8 cellular contexts compared by ENCODE assay signal in the genomic region with DNA sequence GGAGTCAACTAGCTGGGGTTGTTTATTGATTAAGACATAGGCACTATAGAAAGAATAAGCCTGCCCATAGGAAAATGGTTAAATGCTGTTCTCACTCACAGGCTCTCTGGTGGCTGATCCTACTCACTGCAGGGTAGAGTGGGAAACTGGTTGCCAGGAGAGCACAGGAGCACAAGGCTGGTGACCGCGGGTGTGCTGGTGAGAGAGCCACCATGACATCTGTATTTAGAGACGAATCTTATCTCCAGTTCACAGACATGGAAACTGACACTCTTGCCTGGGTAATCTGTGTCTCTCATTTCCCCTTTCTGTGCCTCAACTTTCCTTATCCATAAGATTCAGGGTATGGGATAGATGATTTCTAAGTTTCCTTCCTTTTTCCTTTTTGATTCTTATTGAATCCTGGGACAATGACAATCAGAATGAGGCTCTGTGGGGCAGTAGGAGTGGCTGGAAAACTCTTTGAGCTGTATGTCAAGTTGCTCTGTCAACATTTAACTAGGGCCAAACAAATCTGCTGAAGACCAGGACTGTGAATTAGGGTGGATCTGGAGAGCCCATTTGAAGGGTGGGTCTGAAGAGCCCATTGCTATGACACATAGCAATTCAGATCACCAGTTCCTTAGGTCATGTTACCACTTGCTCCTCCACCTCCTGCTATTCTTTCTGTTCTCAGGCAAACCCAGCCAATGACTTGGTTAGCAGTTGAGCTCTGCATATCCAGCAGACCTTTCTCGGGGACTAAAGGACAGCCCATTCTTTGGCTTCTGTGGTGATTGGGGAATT.
DNase-seq lines count a peak whose midpoint lies in the region; ATAC-seq, FAIRE-seq and TF ChIP-seq lines count a peak whose summit lies in the region.
"Had no signal": no experiment of that assay in that cellular context is flagged by ENCODE, and none has a peak within 500 bp of the region (broad histone marks: within the 10 kb centered on the region; RNA-seq: fewer than 3 reads in every experiment).

No MANE protein-coding gene starts in this region.

- RAD21 ChIA-PET in HCT116 (lab: Charles Lee; ENCODE audit: low non-redundant PET in 1 of 2, low total read pairs in 2 of 2, uncharacterized antibody in 2 of 2, unreplicated experiment in 2 of 2) = no interaction called here

- TF ChIP-seq POLR2A in HCT116 (IDR thresholded peaks at IDR 0.05; ENCODE audit: borderline replicate concordance, extremely low read depth, insufficient read depth, insufficient read length) = no peak
- no peak for TF ChIP-seq POLR2A in endothelial cell of umbilical vein (IDR thresholded peaks at IDR 0.05; ENCODE audit: low read depth, low read length)

- peak in 2 of 3 experiments; percentile 61 to 64; a peak in 4 of 6 replicates for TF ChIP-seq CTCF in HCT116 (IDR thresholded peaks at IDR 0.05 in 2 of 3, conservative IDR thresholded peaks at IDR 0.05 in 1 of 3; ENCODE audit: borderline replicate concordance in 1 of 3, insufficient read depth in 1 of 3, low read depth in 2 of 3, low read length in 2 of 3)
- peak; percentile 12 to 31 for TF ChIP-seq CTCF in endothelial cell of umbilical vein (IDR thresholded peaks at IDR 0.05; ENCODE audit: extremely low read depth in 1 of 2, insufficient read depth in 1 of 2, low read depth in 1 of 2, low read length in 2 of 2)
- TF ChIP-seq CTCF in psoas muscle (IDR thresholded peaks at IDR 0.05) = peak; percentile 8
- no peak for TF ChIP-seq CTCF in foreskin fibroblast (IDR thresholded peaks at IDR 0.05; ENCODE audit: low read depth, low read length)

- no peaks in the 10 kb centered on the region for H3K9me1 ChIP-seq in endothelial cell of umbilical vein (replicated peaks; ENCODE audit: control insufficient read depth, extremely low read depth, insufficient read depth, low read length)

- H4K20me1 ChIP-seq in HCT116 (ENCODE audit: insufficient read depth) (no peaks in the 10 kb centered on the region), endothelial cell of umbilical vein (replicated peaks; ENCODE audit: control insufficient read depth, extremely low read depth, insufficient read depth, low read length) (no peaks in the 10 kb centered on the region)

- H3K4me1 ChIP-seq in HCT116 (ENCODE audit: control insufficient read depth in 1 of 2, insufficient read depth in 2 of 2, low read length in 2 of 2) (peaks cover 14 to 17% of the 10 kb centered on the region in 2 experiments), endothelial cell of umbilical vein (ENCODE audit: control insufficient read depth, extremely low read depth, insufficient read depth, low read length) (peaks cover 3% of the 10 kb centered on the region), psoas muscle (peaks cover 5% of the 10 kb centered on the region)

- H3K27me3 ChIP-seq in HCT116 (ENCODE audit: insufficient read depth, low read length) = no peaks in the 10 kb centered on the region
- no peaks in the 10 kb centered on the region for H3K27me3 ChIP-seq in endothelial cell of umbilical vein (ENCODE audit: control insufficient read depth in 2 of 2, insufficient read depth in 2 of 2, low read length in 2 of 2)
- H3K27me3 ChIP-seq in psoas muscle (ENCODE audit: insufficient read depth in 3 of 3, low read length in 2 of 3) = no peaks in the 10 kb centered on the region
- H3K27me3 ChIP-seq: dorsolateral prefrontal cortex had no signal

- CTCF ChIA-PET in HCT116 (lab: Charles Lee) = no interaction called here
- CTCF ChIA-PET in endothelial cell of umbilical vein (lab: Charles Lee) = interaction anchor here (0.9 to 1.2 kb wide), 2 partner anchors 431 to 432 kb away, joined by 3 read pairs; no protein-coding TSS in a partner anchor

- H3K4me2 ChIP-seq in HCT116 (ENCODE audit: low read length) (no peak overlapping the region), endothelial cell of umbilical vein (ENCODE audit: insufficient read depth, low read length) (no peak overlapping the region)

- TF ChIP-seq RAD21 in HCT116 (IDR thresholded peaks at IDR 0.05; ENCODE audit: low read depth) = peak; percentile 54

- FAIRE-seq in endothelial cell of umbilical vein (lab: Jason Lieb, UNC) = no peak

- POLR2A ChIA-PET in HCT116 (lab: Charles Lee) (no interaction called here), endothelial cell of umbilical vein (lab: Charles Lee) (no interaction called here)

- BruUV-seq in HCT116 (replicated peaks; lab: Mats Ljungman, UMichigan) (no TSS peak), endothelial cell of umbilical vein (replicated peaks; lab: Mats Ljungman, UMichigan) (no TSS peak)

- intact Hi-C loops in HCT116 (cut with micrococcal nuclease) = loop anchor here (1.0 to 10.0 kb wide), 2 partner anchors 289 to 433 kb away; partner anchors contain the start of gene TBL1XR1
- intact Hi-C loops in endothelial cell of umbilical vein (cut with micrococcal nuclease) = no loop called here
- intact Hi-C loops in psoas muscle (cut with DNase I) = no loop called here

- H3K36me3 ChIP-seq in HCT116 (ENCODE audit: control insufficient read depth in 1 of 2, insufficient read depth in 2 of 2, low read length in 2 of 2) = no peaks in the 10 kb centered on the region
- H3K36me3 ChIP-seq in endothelial cell of umbilical vein (ENCODE audit: control insufficient read depth in 2 of 2, extremely low read depth in 1 of 2, insufficient read depth in 2 of 2, low read length in 2 of 2) = no peaks in the 10 kb centered on the region
- no peaks in the 10 kb centered on the region for H3K36me3 ChIP-seq in psoas muscle (ENCODE audit: insufficient read depth in 1 of 2, low read depth in 1 of 2)

- H3K9me2 ChIP-seq in HCT116 (ENCODE audit: insufficient read depth) = no peaks in the 10 kb centered on the region

- H2AFZ ChIP-seq in HCT116 (ENCODE audit: low read depth, low read length, poor library complexity, severe bottlenecking) (peak overlapping the region; percentile 80), endothelial cell of umbilical vein (ENCODE audit: low read depth, low read length) (no peak overlapping the region)

- 58 to 64% (median 58%) methylated on average over 4 of the region's 4 CpGs for WGBS in psoas muscle, 3 donors

- DNase-seq in HCT116 (ENCODE audit: low read depth, low spot score) = peak; percentile 31
- DNase-seq in NCI-H774 (lab: John Stamatoyannopoulos, UW) = peak; percentile 52
- no peak for DNase-seq in endothelial cell of umbilical vein (ENCODE audit: low read depth, low spot score)
- no peak for DNase-seq in psoas muscle
- DNase-seq in NK-92 (lab: John Stamatoyannopoulos, UW; ENCODE audit: unreplicated experiment) = no peak
- no peak for DNase-seq in activated CD4-positive, alpha-beta T cell treated with anti-CD3 and anti-CD28 coated beads, Interleukin-2, amount 50 U/mL, for 1 hour
- DNase-seq in foreskin fibroblast = no peak
- DNase-seq: dorsolateral prefrontal cortex had no signal

- dilution Hi-C loops in endothelial cell of umbilical vein (cut with MboI; ENCODE audit: extremely low pct_ligation_motif_present, low sequenced_read_pairs) = no loop called here

- H3K9me3 ChIP-seq in HCT116 (ENCODE audit: control insufficient read depth in 1 of 2, insufficient read depth in 1 of 2, low read depth in 1 of 2, low read length in 2 of 2) = no peaks in the 10 kb centered on the region
- H3K9me3 ChIP-seq in endothelial cell of umbilical vein (replicated peaks; ENCODE audit: control insufficient read depth, insufficient read depth, low read length) = no peaks in the 10 kb centered on the region
- no peaks in the 10 kb centered on the region for H3K9me3 ChIP-seq in psoas muscle

- no peak overlapping the region for H3K27ac ChIP-seq in HCT116 (ENCODE audit: low read depth, low read length)
- H3K27ac ChIP-seq in endothelial cell of umbilical vein (ENCODE audit: insufficient read depth, low read depth, low read length) = no peak overlapping the region
- no peak overlapping the region for H3K27ac ChIP-seq in psoas muscle
- H3K27ac ChIP-seq: dorsolateral prefrontal cortex had no signal

- no peak overlapping the region for H3K9ac ChIP-seq in HCT116 (ENCODE audit: low read length)
- H3K9ac ChIP-seq in endothelial cell of umbilical vein (replicated peaks; ENCODE audit: extremely low read depth, insufficient read depth, low read length) = no peak overlapping the region

- no peak overlapping the region for H3K4me3 ChIP-seq in HCT116 (replicated peaks in 1 of 2; ENCODE audit: low read depth in 1 of 2, low read length in 2 of 2)
- no peak overlapping the region for H3K4me3 ChIP-seq in endothelial cell of umbilical vein (replicated peaks in 1 of 3; ENCODE audit: insufficient read depth in 1 of 3, low read depth in 1 of 3, low read length in 3 of 3)
- H3K4me3 ChIP-seq in psoas muscle = no peak overlapping the region
- no peak overlapping the region for H3K4me3 ChIP-seq in foreskin fibroblast (ENCODE audit: low read depth in 1 of 2, low read length in 2 of 2)
- H3K4me3 ChIP-seq: dorsolateral prefrontal cortex had no signal

- peak; percentile 87 for ATAC-seq in HCT116
- ATAC-seq in psoas muscle = peak in 2 of 4 donors; percentile 38 to 52

- H3K79me2 ChIP-seq in HCT116 (ENCODE audit: insufficient read depth, low read length) = no peaks in the 10 kb centered on the region
- no peaks in the 10 kb centered on the region for H3K79me2 ChIP-seq in endothelial cell of umbilical vein (ENCODE audit: control insufficient read depth, insufficient read depth, low read length)

TF ChIP-seq in HCT116, 20 proteins besides CTCF, POLR2A, EP300 and RAD21 (continues in another document):
- no peak for TF ChIP-seq EZH2 (IDR thresholded peaks at IDR 0.05)
- TF ChIP-seq, protein P1, sequence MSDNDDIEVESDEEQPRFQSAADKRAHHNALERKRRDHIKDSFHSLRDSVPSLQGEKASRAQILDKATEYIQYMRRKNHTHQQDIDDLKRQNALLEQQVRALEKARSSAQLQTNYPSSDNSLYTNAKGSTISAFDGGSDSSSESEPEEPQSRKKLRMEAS (IDR thresholded peaks at IDR 0.05) = no peak
- TF ChIP-seq EZH2phosphoT487 (IDR thresholded peaks at IDR 0.05; ENCODE audit: borderline replicate concordance) = no peak
- TF ChIP-seq ATF3 (IDR thresholded peaks at IDR 0.05) = no peak
- TF ChIP-seq ZFX (IDR thresholded peaks at IDR 0.05) = no peak

TF ChIP-seq in endothelial cell of umbilical vein, 7 proteins besides CTCF, POLR2A, EP300 and RAD21:
- TF ChIP-seq FOS (IDR thresholded peaks at IDR 0.05; ENCODE audit: borderline replicate concordance, insufficient read depth, low read length) (no peak), EZH2 (IDR thresholded peaks at IDR 0.05; ENCODE audit: borderline replicate concordance, low read depth, low read length, severe bottlenecking) (no peak), GATA2 (IDR thresholded peaks at IDR 0.05; ENCODE audit: insufficient read depth, insufficient read length, low read depth, low read length) (no peak), MYC (IDR thresholded peaks at IDR 0.05; ENCODE audit: low read depth, low read length) (no peak), POLR2AphosphoS5 (IDR thresholded peaks at IDR 0.05; ENCODE audit: insufficient read depth, low read depth, low read length) (no peak), JUN (IDR thresholded peaks at IDR 0.05; ENCODE audit: borderline replicate concordance, insufficient read depth, insufficient read length, low read depth) (no peak)
- TF ChIP-seq, protein P1 (IDR thresholded peaks at IDR 0.05; ENCODE audit: insufficient read depth, insufficient read length) = no peak

Comparison
In these comparisons a context has a peak if more than half of its experiments do, and no peak if none do; other contexts are left out.
1. DNase-seq: peak in HCT116 (single experiment) and NCI-H774 (single experiment); none in endothelial cell of umbilical vein (single experiment), psoas muscle (0 of 2), NK-92 (single experiment), activated CD4-positive, alpha-beta T cell treated with anti-CD3 and anti-CD28 coated beads, Interleukin-2, amount 50 U/mL, for 1 hour (single experiment) and foreskin fibroblast (0 of 2).